1 cellular context compared by ENCODE assay signal in the genomic region with DNA sequence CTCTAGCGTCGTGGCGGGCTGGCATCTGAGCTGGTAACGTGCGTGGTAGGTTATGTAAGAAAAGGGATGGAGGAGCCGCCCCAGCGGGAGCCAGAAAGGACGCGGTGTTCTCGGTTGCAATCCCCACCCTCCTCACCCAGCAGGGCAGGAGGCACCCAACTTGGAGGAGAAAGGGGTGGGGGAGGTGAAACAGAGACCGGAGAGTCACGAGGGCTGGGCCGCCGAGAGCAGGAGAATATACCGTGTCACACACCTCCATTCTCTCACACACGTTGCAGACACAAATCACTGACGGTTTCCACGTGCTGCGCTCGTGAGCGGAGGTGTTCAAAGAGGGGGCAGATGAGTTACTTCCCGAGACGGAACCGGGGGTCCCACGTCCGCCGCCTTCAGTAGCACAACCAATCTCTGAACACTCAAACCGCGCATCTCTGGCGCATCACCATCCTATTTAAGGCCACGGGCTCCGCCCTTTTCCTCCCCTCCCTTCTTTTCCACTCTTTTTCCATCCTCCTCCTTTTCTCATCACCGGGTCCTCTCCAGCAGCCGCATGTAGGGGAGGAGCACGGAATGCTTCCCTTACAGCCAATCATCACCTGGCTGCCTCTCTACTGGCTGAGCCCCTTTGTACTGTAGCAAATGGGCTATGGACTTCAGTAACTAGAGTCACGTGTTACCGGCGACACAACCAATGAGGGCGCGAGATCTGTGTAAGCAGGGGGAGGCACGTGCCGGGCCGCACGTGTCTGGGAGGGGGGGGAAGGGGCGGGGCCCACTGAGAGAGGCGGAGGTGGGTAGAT.
TF ChIP-seq lines count a peak whose summit lies in the region.

Gene CIART, plus strand, starts transcription at position 797 of the 800 bp plus-strand sequence. CDS start 714 bp downstream, outside the sequence.

TF ChIP-seq in WTC11, 78 proteins besides CTCF, POLR2A, EP300 and RAD21 (continued from another document and continues in another):
- TF ChIP-seq, protein P1, sequence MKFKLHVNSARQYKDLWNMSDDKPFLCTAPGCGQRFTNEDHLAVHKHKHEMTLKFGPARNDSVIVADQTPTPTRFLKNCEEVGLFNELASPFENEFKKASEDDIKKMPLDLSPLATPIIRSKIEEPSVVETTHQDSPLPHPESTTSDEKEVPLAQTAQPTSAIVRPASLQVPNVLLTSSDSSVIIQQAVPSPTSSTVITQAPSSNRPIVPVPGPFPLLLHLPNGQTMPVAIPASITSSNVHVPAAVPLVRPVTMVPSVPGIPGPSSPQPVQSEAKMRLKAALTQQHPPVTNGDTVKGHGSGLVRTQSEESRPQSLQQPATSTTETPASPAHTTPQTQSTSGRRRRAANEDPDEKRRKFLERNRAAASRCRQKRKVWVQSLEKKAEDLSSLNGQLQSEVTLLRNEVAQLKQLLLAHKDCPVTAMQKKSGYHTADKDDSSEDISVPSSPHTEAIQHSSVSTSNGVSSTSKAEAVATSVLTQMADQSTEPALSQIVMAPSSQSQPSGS (CRISPR knock-in tag; IDR thresholded peaks at IDR 0.05; ENCODE audit: borderline replicate concordance, low read depth): peak; percentile 10; the same call in 1 of the 2 replicates
- no peak for TF ChIP-seq ERG (CRISPR knock-in tag; IDR thresholded peaks at IDR 0.05)
- 0 out of 2 replicates have a peak, but pooled peaks have one; percentile 29 for TF ChIP-seq ESRRA (CRISPR knock-in tag; IDR thresholded peaks at IDR 0.05; ENCODE audit: borderline replicate concordance)
- peak; percentile 69 for TF ChIP-seq SP1 (CRISPR knock-in tag; conservative IDR thresholded peaks at IDR 0.05)
- peak; percentile 66 for TF ChIP-seq ZNF263 (CRISPR knock-in tag; IDR thresholded peaks at IDR 0.05; ENCODE audit: low read depth)
- TF ChIP-seq TP53 (CRISPR knock-in tag; IDR thresholded peaks at IDR 0.05): peak; percentile 18; the same call in 1 of the 2 replicates
- TF ChIP-seq, protein P2, sequence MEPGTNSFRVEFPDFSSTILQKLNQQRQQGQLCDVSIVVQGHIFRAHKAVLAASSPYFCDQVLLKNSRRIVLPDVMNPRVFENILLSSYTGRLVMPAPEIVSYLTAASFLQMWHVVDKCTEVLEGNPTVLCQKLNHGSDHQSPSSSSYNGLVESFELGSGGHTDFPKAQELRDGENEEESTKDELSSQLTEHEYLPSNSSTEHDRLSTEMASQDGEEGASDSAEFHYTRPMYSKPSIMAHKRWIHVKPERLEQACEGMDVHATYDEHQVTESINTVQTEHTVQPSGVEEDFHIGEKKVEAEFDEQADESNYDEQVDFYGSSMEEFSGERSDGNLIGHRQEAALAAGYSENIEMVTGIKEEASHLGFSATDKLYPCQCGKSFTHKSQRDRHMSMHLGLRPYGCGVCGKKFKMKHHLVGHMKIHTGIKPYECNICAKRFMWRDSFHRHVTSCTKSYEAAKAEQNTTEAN (CRISPR knock-in tag; IDR thresholded peaks at IDR 0.05): peak; percentile 23; the same call in 1 of the 2 replicates
- TF ChIP-seq, protein P3, sequence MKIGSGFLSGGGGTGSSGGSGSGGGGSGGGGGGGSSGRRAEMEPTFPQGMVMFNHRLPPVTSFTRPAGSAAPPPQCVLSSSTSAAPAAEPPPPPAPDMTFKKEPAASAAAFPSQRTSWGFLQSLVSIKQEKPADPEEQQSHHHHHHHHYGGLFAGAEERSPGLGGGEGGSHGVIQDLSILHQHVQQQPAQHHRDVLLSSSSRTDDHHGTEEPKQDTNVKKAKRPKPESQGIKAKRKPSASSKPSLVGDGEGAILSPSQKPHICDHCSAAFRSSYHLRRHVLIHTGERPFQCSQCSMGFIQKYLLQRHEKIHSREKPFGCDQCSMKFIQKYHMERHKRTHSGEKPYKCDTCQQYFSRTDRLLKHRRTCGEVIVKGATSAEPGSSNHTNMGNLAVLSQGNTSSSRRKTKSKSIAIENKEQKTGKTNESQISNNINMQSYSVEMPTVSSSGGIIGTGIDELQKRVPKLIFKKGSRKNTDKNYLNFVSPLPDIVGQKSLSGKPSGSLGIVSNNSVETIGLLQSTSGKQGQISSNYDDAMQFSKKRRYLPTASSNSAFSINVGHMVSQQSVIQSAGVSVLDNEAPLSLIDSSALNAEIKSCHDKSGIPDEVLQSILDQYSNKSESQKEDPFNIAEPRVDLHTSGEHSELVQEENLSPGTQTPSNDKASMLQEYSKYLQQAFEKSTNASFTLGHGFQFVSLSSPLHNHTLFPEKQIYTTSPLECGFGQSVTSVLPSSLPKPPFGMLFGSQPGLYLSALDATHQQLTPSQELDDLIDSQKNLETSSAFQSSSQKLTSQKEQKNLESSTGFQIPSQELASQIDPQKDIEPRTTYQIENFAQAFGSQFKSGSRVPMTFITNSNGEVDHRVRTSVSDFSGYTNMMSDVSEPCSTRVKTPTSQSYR (CRISPR knock-in tag; IDR thresholded peaks at IDR 0.05): peak; percentile 74; the same call in 1 of the 2 replicates
- TF ChIP-seq, protein P4, sequence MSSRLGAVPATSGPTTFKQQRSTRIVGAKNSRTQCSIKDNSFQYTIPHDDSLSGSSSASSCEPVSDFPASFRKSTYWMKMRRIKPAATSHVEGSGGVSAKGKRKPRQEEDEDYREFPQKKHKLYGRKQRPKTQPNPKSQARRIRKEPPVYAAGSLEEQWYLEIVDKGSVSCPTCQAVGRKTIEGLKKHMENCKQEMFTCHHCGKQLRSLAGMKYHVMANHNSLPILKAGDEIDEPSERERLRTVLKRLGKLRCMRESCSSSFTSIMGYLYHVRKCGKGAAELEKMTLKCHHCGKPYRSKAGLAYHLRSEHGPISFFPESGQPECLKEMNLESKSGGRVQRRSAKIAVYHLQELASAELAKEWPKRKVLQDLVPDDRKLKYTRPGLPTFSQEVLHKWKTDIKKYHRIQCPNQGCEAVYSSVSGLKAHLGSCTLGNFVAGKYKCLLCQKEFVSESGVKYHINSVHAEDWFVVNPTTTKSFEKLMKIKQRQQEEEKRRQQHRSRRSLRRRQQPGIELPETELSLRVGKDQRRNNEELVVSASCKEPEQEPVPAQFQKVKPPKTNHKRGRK (CRISPR knock-in tag; IDR thresholded peaks at IDR 0.05; ENCODE audit: borderline replicate concordance): no peak
- TF ChIP-seq GABPB1 (CRISPR knock-in tag; IDR thresholded peaks at IDR 0.05): no peak
- TF ChIP-seq ARID4B (CRISPR knock-in tag; IDR thresholded peaks at IDR 0.05; ENCODE audit: borderline replicate concordance): no peak; the same call in none of the 2 replicates
- TF ChIP-seq, protein P5, sequence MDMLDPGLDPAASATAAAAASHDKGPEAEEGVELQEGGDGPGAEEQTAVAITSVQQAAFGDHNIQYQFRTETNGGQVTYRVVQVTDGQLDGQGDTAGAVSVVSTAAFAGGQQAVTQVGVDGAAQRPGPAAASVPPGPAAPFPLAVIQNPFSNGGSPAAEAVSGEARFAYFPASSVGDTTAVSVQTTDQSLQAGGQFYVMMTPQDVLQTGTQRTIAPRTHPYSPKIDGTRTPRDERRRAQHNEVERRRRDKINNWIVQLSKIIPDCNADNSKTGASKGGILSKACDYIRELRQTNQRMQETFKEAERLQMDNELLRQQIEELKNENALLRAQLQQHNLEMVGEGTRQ (CRISPR knock-in tag; IDR thresholded peaks at IDR 0.05): peak; percentile 90
- TF ChIP-seq PRRX2 (CRISPR knock-in tag; IDR thresholded peaks at IDR 0.05): no peak
- 0 out of 2 replicates have a peak, but pooled peaks have one; percentile 17 for TF ChIP-seq ZNF423 (CRISPR knock-in tag; IDR thresholded peaks at IDR 0.05)
- TF ChIP-seq GTF2I (CRISPR knock-in tag; conservative IDR thresholded peaks at IDR 0.05): no peak
- peak; percentile 22; the same call in 1 of the 2 replicates for TF ChIP-seq JUN (CRISPR knock-in tag; IDR thresholded peaks at IDR 0.05)
- no peak for TF ChIP-seq HMGA2 (CRISPR knock-in tag; IDR thresholded peaks at IDR 0.05)
- TF ChIP-seq FOXP1 (CRISPR knock-in tag; IDR thresholded peaks at IDR 0.05; ENCODE audit: borderline replicate concordance): peak; percentile 63
- TF ChIP-seq ZNF317 (CRISPR knock-in tag; IDR thresholded peaks at IDR 0.05; ENCODE audit: borderline replicate concordance, low read depth): no peak
- TF ChIP-seq NFYB (CRISPR knock-in tag; conservative IDR thresholded peaks at IDR 0.05; ENCODE audit: low read depth): peak; percentile 85
- peak; percentile 44; the same call in 1 of the 2 replicates for TF ChIP-seq E2F5 (CRISPR knock-in tag; IDR thresholded peaks at IDR 0.05)
- TF ChIP-seq, protein P6, sequence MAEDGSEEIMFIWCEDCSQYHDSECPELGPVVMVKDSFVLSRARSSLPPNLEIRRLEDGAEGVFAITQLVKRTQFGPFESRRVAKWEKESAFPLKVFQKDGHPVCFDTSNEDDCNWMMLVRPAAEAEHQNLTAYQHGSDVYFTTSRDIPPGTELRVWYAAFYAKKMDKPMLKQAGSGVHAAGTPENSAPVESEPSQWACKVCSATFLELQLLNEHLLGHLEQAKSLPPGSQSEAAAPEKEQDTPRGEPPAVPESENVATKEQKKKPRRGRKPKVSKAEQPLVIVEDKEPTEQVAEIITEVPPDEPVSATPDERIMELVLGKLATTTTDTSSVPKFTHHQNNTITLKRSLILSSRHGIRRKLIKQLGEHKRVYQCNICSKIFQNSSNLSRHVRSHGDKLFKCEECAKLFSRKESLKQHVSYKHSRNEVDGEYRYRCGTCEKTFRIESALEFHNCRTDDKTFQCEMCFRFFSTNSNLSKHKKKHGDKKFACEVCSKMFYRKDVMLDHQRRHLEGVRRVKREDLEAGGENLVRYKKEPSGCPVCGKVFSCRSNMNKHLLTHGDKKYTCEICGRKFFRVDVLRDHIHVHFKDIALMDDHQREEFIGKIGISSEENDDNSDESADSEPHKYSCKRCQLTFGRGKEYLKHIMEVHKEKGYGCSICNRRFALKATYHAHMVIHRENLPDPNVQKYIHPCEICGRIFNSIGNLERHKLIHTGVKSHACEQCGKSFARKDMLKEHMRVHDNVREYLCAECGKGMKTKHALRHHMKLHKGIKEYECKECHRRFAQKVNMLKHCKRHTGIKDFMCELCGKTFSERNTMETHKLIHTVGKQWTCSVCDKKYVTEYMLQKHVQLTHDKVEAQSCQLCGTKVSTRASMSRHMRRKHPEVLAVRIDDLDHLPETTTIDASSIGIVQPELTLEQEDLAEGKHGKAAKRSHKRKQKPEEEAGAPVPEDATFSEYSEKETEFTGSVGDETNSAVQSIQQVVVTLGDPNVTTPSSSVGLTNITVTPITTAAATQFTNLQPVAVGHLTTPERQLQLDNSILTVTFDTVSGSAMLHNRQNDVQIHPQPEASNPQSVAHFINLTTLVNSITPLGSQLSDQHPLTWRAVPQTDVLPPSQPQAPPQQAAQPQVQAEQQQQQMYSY (CRISPR knock-in tag; IDR thresholded peaks at IDR 0.05): no peak
- TF ChIP-seq, protein P7, sequence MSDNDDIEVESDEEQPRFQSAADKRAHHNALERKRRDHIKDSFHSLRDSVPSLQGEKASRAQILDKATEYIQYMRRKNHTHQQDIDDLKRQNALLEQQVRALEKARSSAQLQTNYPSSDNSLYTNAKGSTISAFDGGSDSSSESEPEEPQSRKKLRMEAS (CRISPR knock-in tag; IDR thresholded peaks at IDR 0.05): peak; percentile 91
- TF ChIP-seq NR2C2 (CRISPR knock-in tag; IDR thresholded peaks at IDR 0.05): no peak
- no peak for TF ChIP-seq RELA (CRISPR knock-in tag; IDR thresholded peaks at IDR 0.05; ENCODE audit: borderline replicate concordance)
- TF ChIP-seq, protein P8, sequence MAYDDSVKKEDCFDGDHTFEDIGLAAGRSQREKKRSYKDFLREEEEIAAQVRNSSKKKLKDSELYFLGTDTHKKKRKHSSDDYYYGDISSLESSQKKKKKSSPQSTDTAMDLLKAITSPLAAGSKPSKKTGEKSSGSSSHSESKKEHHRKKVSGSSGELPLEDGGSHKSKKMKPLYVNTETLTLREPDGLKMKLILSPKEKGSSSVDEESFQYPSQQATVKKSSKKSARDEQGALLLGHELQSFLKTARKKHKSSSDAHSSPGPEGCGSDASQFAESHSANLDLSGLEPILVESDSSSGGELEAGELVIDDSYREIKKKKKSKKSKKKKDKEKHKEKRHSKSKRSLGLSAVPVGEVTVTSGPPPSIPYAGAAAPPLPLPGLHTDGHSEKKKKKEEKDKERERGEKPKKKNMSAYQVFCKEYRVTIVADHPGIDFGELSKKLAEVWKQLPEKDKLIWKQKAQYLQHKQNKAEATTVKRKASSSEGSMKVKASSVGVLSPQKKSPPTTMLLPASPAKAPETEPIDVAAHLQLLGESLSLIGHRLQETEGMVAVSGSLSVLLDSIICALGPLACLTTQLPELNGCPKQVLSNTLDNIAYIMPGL (CRISPR knock-in tag; IDR thresholded peaks at IDR 0.05): peak; percentile 57; the same call in 1 of the 2 replicates
- TF ChIP-seq CREB1 (CRISPR knock-in tag; IDR thresholded peaks at IDR 0.05): peak; percentile 50; the same call in 1 of the 2 replicates
